17 cellular contexts compared by ENCODE assay signal in genomic region chr11:121100943-121101342, GRCh38. TPM values are rescaled to one million over a fixed set of nuclear protein-coding genes. Genes with fewer than 3 reads are reported as not detected.
A peak's percentile ranks its signal among the peaks of the same experiment; 100 is the strongest.
DNase-seq lines count a peak whose midpoint lies in the region; ATAC-seq, FAIRE-seq and TF ChIP-seq lines count a peak whose summit lies in the region.
"Had no signal": no experiment of that assay in that cellular context is flagged by ENCODE, and none has a peak within 500 bp of the region (broad histone marks: within the 10 kb centered on the region; RNA-seq: fewer than 3 reads in every experiment).

A gene with protein sequence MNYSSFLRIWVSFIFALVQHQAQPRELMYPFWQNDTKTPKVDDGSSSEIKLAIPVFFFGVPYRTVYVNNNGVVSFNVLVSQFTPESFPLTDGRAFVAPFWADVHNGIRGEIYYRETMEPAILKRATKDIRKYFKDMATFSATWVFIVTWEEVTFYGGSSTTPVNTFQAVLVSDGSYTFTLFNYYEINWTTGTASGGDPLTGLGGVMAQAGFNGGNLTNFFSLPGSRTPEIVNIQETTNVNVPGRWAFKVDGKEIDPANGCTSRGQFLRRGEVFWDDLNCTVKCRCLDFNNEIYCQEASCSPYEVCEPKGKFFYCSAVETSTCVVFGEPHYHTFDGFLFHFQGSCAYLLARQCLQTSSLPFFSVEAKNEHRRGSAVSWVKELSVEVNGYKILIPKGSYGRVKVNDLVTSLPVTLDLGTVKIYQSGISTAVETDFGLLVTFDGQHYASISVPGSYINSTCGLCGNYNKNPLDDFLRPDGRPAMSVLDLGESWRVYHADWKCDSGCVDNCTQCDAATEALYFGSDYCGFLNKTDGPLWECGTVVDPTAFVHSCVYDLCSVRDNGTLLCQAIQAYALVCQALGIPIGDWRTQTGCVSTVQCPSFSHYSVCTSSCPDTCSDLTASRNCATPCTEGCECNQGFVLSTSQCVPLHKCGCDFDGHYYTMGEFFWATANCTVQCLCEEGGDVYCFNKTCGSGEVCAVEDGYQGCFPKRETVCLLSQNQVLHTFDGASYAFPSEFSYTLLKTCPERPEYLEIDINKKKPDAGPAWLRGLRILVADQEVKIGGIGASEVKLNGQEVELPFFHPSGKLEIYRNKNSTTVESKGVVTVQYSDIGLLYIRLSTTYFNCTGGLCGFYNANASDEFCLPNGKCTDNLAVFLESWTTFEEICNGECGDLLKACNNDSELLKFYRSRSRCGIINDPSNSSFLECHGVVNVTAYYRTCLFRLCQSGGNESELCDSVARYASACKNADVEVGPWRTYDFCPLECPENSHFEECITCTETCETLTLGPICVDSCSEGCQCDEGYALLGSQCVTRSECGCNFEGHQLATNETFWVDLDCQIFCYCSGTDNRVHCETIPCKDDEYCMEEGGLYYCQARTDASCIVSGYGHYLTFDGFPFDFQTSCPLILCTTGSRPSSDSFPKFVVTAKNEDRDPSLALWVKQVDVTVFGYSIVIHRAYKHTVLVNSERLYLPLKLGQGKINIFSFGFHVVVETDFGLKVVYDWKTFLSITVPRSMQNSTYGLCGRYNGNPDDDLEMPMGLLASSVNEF (N-terminal part only) (plus strand): TSS chr11:121101243. CDS start chr11:121102666, 1,423 bp downstream.

- peaks cover 7% of the 10 kb centered on the region; the same call in 1 of the 3 replicates for H3K4me1 ChIP-seq in A549
- peaks cover 29% of the 10 kb centered on the region for H3K4me1 ChIP-seq in HUES48 (ENCODE audit: control insufficient read depth, insufficient read depth, low read length)
- H3K4me1 ChIP-seq in astrocyte (ENCODE audit: insufficient read depth, low read length) = peaks cover 7% of the 10 kb centered on the region
- peaks cover 15% of the 10 kb centered on the region for H3K4me1 ChIP-seq in smooth muscle cell (ENCODE audit: low read depth)
- no peaks in the 10 kb centered on the region for H3K4me1 ChIP-seq in osteoblast (ENCODE audit: insufficient read depth, low read length)
- no peaks in the 10 kb centered on the region for H3K4me1 ChIP-seq in SK-N-SH (ENCODE audit: control insufficient read depth in 1 of 2, insufficient read depth in 2 of 2, low read depth in 1 of 2, low read length in 1 of 2)
- peaks cover 13% of the 10 kb centered on the region for H3K4me1 ChIP-seq in upper lobe of right lung
- H3K4me1 ChIP-seq: BLaER1 treated with 17β-estradiol and CSF1 and Interleukin-3, amounts not matched to agents 10 nM and 100 nM had no signal

- H3K9me3 ChIP-seq in A549 (no peaks in the 10 kb centered on the region), HUES48 (ENCODE audit: control insufficient read depth, insufficient read depth, low read length) (no peaks in the 10 kb centered on the region), astrocyte (ENCODE audit: insufficient read depth, low read depth, low read length) (no peaks in the 10 kb centered on the region), smooth muscle cell (replicated peaks; ENCODE audit: low read depth) (no peaks in the 10 kb centered on the region), osteoblast (ENCODE audit: low read depth, low read length) (no peaks in the 10 kb centered on the region), SK-N-SH (no peaks in the 10 kb centered on the region), upper lobe of right lung (no peaks in the 10 kb centered on the region)
- H3K9me3 ChIP-seq: BLaER1 treated with 17β-estradiol and CSF1 and Interleukin-3, amounts not matched to agents 10 nM and 100 nM; HAP-1 had no signal

- H3F3A ChIP-seq in smooth muscle cell (ENCODE audit: low read depth) (no peaks in the 10 kb centered on the region), SK-N-SH (replicated peaks; ENCODE audit: insufficient read depth) (no peaks in the 10 kb centered on the region)

- WGBS in A549 (ENCODE audit: missing lambda C conversion rate) = 79% methylated on average over 2 of the region's 2 CpGs
- 97% methylated on average over 2 of the region's 2 CpGs for WGBS in smooth muscle cell (ENCODE audit: low lambda C conversion rate)
- WGBS in SK-N-SH (ENCODE audit: low lambda C conversion rate) = 83% methylated on average over 2 of the region's 2 CpGs

- FAIRE-seq in A549 (lab: Jason Lieb, UNC) (no peak), astrocyte (lab: Jason Lieb, UNC) (peak; percentile 47)

- TF ChIP-seq CTCF in A549 (IDR thresholded peaks at IDR 0.05) (no peak), astrocyte (IDR thresholded peaks at IDR 0.05; ENCODE audit: insufficient read depth, low read depth, low read length) (no peak), smooth muscle cell (IDR thresholded peaks at IDR 0.05; ENCODE audit: borderline replicate concordance, insufficient read depth, poor library complexity, severe bottlenecking) (no peak), osteoblast (IDR thresholded peaks at IDR 0.05; ENCODE audit: extremely low read depth, low read depth, low read length) (no peak), SK-N-SH (IDR thresholded peaks at IDR 0.05) (no peak), upper lobe of right lung (IDR thresholded peaks at IDR 0.05) (no peak)

- no peaks in the 10 kb centered on the region for H4K20me1 ChIP-seq in astrocyte (ENCODE audit: insufficient read depth, low read length)
- H4K20me1 ChIP-seq in smooth muscle cell (ENCODE audit: low read depth) = no peaks in the 10 kb centered on the region
- H4K20me1 ChIP-seq in osteoblast (ENCODE audit: insufficient read depth, low read length) = no peaks in the 10 kb centered on the region
- H4K20me1 ChIP-seq in SK-N-SH (ENCODE audit: insufficient read depth) = no peaks in the 10 kb centered on the region
- H4K20me1 ChIP-seq: BLaER1 treated with 17β-estradiol and CSF1 and Interleukin-3, amounts not matched to agents 10 nM and 100 nM had no signal

- no peaks in the 10 kb centered on the region for H3K36me3 ChIP-seq in HUES48 (ENCODE audit: control insufficient read depth, insufficient read depth, low read length)
- no peaks in the 10 kb centered on the region for H3K36me3 ChIP-seq in astrocyte (ENCODE audit: insufficient read depth, low read length)
- H3K36me3 ChIP-seq in smooth muscle cell (ENCODE audit: low read depth) = no peaks in the 10 kb centered on the region
- no peaks in the 10 kb centered on the region for H3K36me3 ChIP-seq in osteoblast (ENCODE audit: insufficient read depth, low read length)
- H3K36me3 ChIP-seq in SK-N-SH (replicated peaks in 1 of 2; ENCODE audit: control insufficient read depth in 1 of 2, insufficient read depth in 2 of 2, low read length in 1 of 2) = no peaks in the 10 kb centered on the region
- H3K36me3 ChIP-seq in upper lobe of right lung = no peaks in the 10 kb centered on the region
- H3K36me3 ChIP-seq: BLaER1 treated with 17β-estradiol and CSF1 and Interleukin-3, amounts not matched to agents 10 nM and 100 nM; HAP-1 had no signal

- H3K27ac ChIP-seq in A549 = no peak within 1 kb of the TSS
- peak within 1 kb of the TSS; percentile 31 for H3K27ac ChIP-seq in HUES48 (ENCODE audit: low read depth, low read length)
- no peak within 1 kb of the TSS for H3K27ac ChIP-seq in astrocyte (ENCODE audit: low read depth, low read length)
- H3K27ac ChIP-seq in smooth muscle cell (ENCODE audit: low read depth) = no peak within 1 kb of the TSS
- no peak within 1 kb of the TSS for H3K27ac ChIP-seq in osteoblast (ENCODE audit: low read depth, low read length)
- no peak within 1 kb of the TSS for H3K27ac ChIP-seq in SK-N-SH (ENCODE audit: low read depth in 2 of 2, low read length in 1 of 2)
- H3K27ac ChIP-seq in upper lobe of right lung = no peak within 1 kb of the TSS
- H3K27ac ChIP-seq: BLaER1 treated with 17β-estradiol and CSF1 and Interleukin-3, amounts not matched to agents 10 nM and 100 nM; HL-60 had no signal

- no peak for ATAC-seq in A549
- ATAC-seq in upper lobe of right lung = no peak
- ATAC-seq: CD8-positive, alpha-beta T cell had no signal

- H3K27me3 Mint-ChIP-seq in astrocyte (ENCODE audit: low read depth, unreplicated experiment) = peaks cover 11% of the 10 kb centered on the region

- H2AFZ ChIP-seq in astrocyte (ENCODE audit: low read depth, low read length) = no peak within 1 kb of the TSS
- no peak within 1 kb of the TSS for H2AFZ ChIP-seq in smooth muscle cell (ENCODE audit: low read depth)
- no peak within 1 kb of the TSS for H2AFZ ChIP-seq in osteoblast (ENCODE audit: low read length)
- no peak within 1 kb of the TSS for H2AFZ ChIP-seq in SK-N-SH (ENCODE audit: low read depth)

- H3K4me1 Mint-ChIP-seq in astrocyte (ENCODE audit: low read depth, unreplicated experiment) = no peaks in the 10 kb centered on the region
- H3K4me1 Mint-ChIP-seq: B cell, IgD-negative memory B cell had no signal

- peaks cover 2% of the 10 kb centered on the region for H3K36me3 Mint-ChIP-seq in astrocyte (ENCODE audit: low read depth, unreplicated experiment)
- H3K36me3 Mint-ChIP-seq: CD8-positive, alpha-beta T cell; IgD-negative memory B cell had no signal

- intact Hi-C loops in upper lobe of right lung (cut with DNase I) = no loop called here

- TF ChIP-seq RAD21 in A549 (conservative IDR thresholded peaks at IDR 0.05 in 1 of 2, IDR thresholded peaks at IDR 0.05 in 1 of 2) = no peak
- TF ChIP-seq RAD21 in SK-N-SH (IDR thresholded peaks at IDR 0.05; ENCODE audit: low read length) = no peak

- H3K4me2 ChIP-seq in A549 (0 out of 3 replicates have a peak within 1 kb of the TSS, but pooled peaks have one; percentile 30), astrocyte (ENCODE audit: low read length) (no peak within 1 kb of the TSS), smooth muscle cell (peak within 1 kb of the TSS; percentile 7), osteoblast (ENCODE audit: insufficient read depth, low read length) (no peak within 1 kb of the TSS), SK-N-SH (no peak within 1 kb of the TSS)
- H3K4me2 ChIP-seq: BLaER1 treated with 17β-estradiol and CSF1 and Interleukin-3, amounts not matched to agents 10 nM and 100 nM had no signal

- H3K9ac ChIP-seq in HUES48 (ENCODE audit: low read depth, low read length) = no peak within 1 kb of the TSS
- no peak within 1 kb of the TSS for H3K9ac ChIP-seq in astrocyte (ENCODE audit: low read length)
- no peak within 1 kb of the TSS for H3K9ac ChIP-seq in smooth muscle cell (ENCODE audit: low read depth)
- H3K9ac ChIP-seq in SK-N-SH = no peak within 1 kb of the TSS
- H3K9ac ChIP-seq: BLaER1 treated with 17β-estradiol and CSF1 and Interleukin-3, amounts not matched to agents 10 nM and 100 nM had no signal

- H3K27ac Mint-ChIP-seq in astrocyte (ENCODE audit: unreplicated experiment) = no peak within 1 kb of the TSS
- H3K27ac Mint-ChIP-seq: B cell; CD8-positive, alpha-beta T cell; IgD-negative memory B cell had no signal

- H3K9me2 ChIP-seq in SK-N-SH = no peaks in the 10 kb centered on the region

- DNase-seq in A549 (ENCODE audit: low read depth in 1 of 2, low spot score in 1 of 2) = no peak
- DNase-seq in astrocyte (ENCODE audit: low read depth) = no peak
- no peak for DNase-seq in smooth muscle cell (lab: John Stamatoyannopoulos, UW; ENCODE audit: unreplicated experiment)
- DNase-seq in osteoblast (ENCODE audit: insufficient read length, low spot score, missing footprints) = no peak
- no peak for DNase-seq in SK-N-SH
- DNase-seq in upper lobe of right lung = no peak
- DNase-seq: 8988T; Calu3; CD8-positive, alpha-beta T cell; DMS79 treated with DMSO at 0.1 percent for 48 hours; GF-D8 had no signal

- TF ChIP-seq EP300 in A549 (IDR thresholded peaks at IDR 0.05) (no peak), SK-N-SH (IDR thresholded peaks at IDR 0.05; ENCODE audit: borderline replicate concordance in 1 of 2, low read depth in 1 of 2, low read length in 1 of 2) (no peak)

- H3K79me2 ChIP-seq in astrocyte (ENCODE audit: insufficient read depth, low read length) = no peaks in the 10 kb centered on the region
- H3K79me2 ChIP-seq in smooth muscle cell (ENCODE audit: low read depth) = no peaks in the 10 kb centered on the region
- H3K79me2 ChIP-seq in osteoblast (ENCODE audit: insufficient read depth, low read length) = no peaks in the 10 kb centered on the region
- H3K79me2 ChIP-seq in SK-N-SH (ENCODE audit: insufficient read depth) = no peaks in the 10 kb centered on the region

- no peak within 1 kb of the TSS for H3K4me3 ChIP-seq in A549
- peak within 1 kb of the TSS; percentile 4; the same call in 1 of the 2 replicates for H3K4me3 ChIP-seq in HUES48 (ENCODE audit: low read depth, low read length)
- H3K4me3 ChIP-seq in astrocyte (ENCODE audit: insufficient read depth, low read depth, low read length) = no peak within 1 kb of the TSS
- no peak within 1 kb of the TSS for H3K4me3 ChIP-seq in smooth muscle cell
- H3K4me3 ChIP-seq in osteoblast (ENCODE audit: insufficient read depth, low read length) = no peak within 1 kb of the TSS
- no peak within 1 kb of the TSS for H3K4me3 ChIP-seq in SK-N-SH (ENCODE audit: low read depth in 2 of 2, low read length in 1 of 2)
- no peak within 1 kb of the TSS for H3K4me3 ChIP-seq in upper lobe of right lung
- H3K4me3 ChIP-seq: BLaER1 treated with 17β-estradiol and CSF1 and Interleukin-3, amounts not matched to agents 10 nM and 100 nM; HAP-1 had no signal

- TF ChIP-seq POLR2A in A549 (IDR thresholded peaks at IDR 0.05; ENCODE audit: low read length) = no peak

- POLR2A ChIA-PET in A549 (lab: Yijun Ruan, JAX) (no interaction called here), SK-N-SH (lab: Yijun Ruan, JAX) (no interaction called here)

- no peaks in the 10 kb centered on the region for H3K9me3 Mint-ChIP-seq in astrocyte (ENCODE audit: unreplicated experiment)
- H3K9me3 Mint-ChIP-seq: CD8-positive, alpha-beta T cell had no signal

- H3K27me3 ChIP-seq in HUES48 (ENCODE audit: control insufficient read depth, insufficient read depth, low read length) (no peaks in the 10 kb centered on the region), astrocyte (ENCODE audit: insufficient read depth, low read length) (no peaks in the 10 kb centered on the region), smooth muscle cell (ENCODE audit: low read depth) (no peaks in the 10 kb centered on the region), osteoblast (ENCODE audit: insufficient read depth, low read length) (peaks cover 9% of the 10 kb centered on the region), SK-N-SH (ENCODE audit: insufficient read depth) (no peaks in the 10 kb centered on the region), upper lobe of right lung (no peaks in the 10 kb centered on the region)
- H3K27me3 ChIP-seq: BLaER1 treated with 17β-estradiol and CSF1 and Interleukin-3, amounts not matched to agents 10 nM and 100 nM had no signal

- no peak within 1 kb of the TSS for H3K4me3 Mint-ChIP-seq in astrocyte (ENCODE audit: unreplicated experiment)
- H3K4me3 Mint-ChIP-seq: B cell; CD8-positive, alpha-beta T cell; IgD-negative memory B cell had no signal

- CTCF ChIA-PET in A549 (lab: Yijun Ruan, JAX) (interaction anchor here (1.1 kb wide), 1 partner anchor 18 kb away, joined by 3 read pairs; no protein-coding TSS in a partner anchor), SK-N-SH (lab: Yijun Ruan, JAX) (no interaction called here)

RNA-seq across cellular contexts. Expression of the gene that starts here (rescaled TPM):
- polyA plus RNA-seq in A549 (2011; rRNA removed) (0.12 and 0.14 TPM in 2 replicates), A549 (2017; fragmentation: RNase III; extraction: RNeasy Plus Mini Kit Qiagen cat#74134 plus additional on column Dnase treatment) (0.05 to 0.12 TPM (median 0.05 TPM) in 3 replicates), smooth muscle cell (0.59 and 1.4 TPM in 2 replicates), SK-N-SH (2012; rRNA removed) (0.58 and 0.88 TPM in 2 replicates)
- 0.06 and 0.08 TPM in 2 replicates for polyA plus RNA-seq in A549 (2012; cell fraction: cytosol; rRNA removed)
- polyA plus RNA-seq in A549 (2012; cell fraction: nucleus; rRNA removed) = 0.28 and 0.50 TPM in 2 replicates
- polyA minus RNA-seq in A549 (2011; rRNA and poly(A)+ RNA removed) = 0.12 and 0.39 TPM in 2 replicates
- total RNA-seq in astrocyte (0.84 and 0.91 TPM in 2 replicates), smooth muscle cell (1.5 TPM in 2 replicates), osteoblast (0.59 and 0.72 TPM in 2 replicates), upper lobe of right lung (0.87 TPM)
- polyA plus RNA-seq in SK-N-SH (2012; cell fraction: cytosol; rRNA removed) = 0.24 and 0.33 TPM in 2 replicates
- polyA plus RNA-seq in SK-N-SH (2012; cell fraction: nucleus; rRNA removed) = 2.5 and 2.6 TPM in 2 replicates
- total RNA-seq: Calu3 had no signal
- polyA plus RNA-seq: IgD-negative memory B cell had no signal

Comparison
In these comparisons a context has a peak if more than half of its experiments do, and no peak if none do; other contexts are left out.
1. H3K4me2 ChIP-seq: peak in A549 (single experiment) and smooth muscle cell (single experiment); none in astrocyte (single experiment), osteoblast (single experiment) and SK-N-SH (single experiment).